26 cellular contexts compared by ENCODE assay signal in the genomic region with DNA sequence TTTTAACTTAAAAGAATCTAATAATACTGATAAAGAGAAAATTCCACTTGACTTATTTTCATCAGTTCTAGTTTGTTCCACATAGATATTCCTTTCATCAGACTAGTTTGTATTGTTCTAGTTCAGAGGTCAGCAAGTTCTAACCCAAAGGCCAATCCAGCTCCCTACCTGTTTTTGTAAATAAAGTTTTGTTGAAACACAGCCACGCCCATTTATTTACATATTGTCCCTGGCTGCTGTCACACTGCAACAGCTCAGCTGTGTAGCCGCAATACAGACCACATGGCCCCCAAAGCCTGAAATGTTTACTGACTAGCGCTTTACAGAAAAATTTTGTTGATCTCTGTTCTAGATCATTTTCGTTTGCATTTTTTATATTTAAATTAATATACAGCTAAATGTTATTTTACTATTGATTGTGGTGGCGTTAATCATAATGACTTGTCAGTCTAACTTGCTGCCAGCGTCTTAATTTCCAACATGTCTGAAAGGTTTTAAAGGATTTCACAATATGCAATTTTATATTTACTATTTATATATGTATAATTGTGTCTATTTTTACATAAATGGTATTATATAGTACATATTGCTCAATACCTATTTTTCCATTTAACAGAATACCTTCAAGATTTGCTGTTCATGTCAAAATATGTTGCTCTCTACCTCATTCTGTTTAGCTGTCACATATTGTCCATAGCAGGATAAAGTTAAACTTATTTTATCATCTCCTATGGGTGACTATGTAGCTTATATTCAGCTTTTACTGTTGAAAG.
DNase-seq lines count a peak whose midpoint lies in the region; ATAC-seq, FAIRE-seq and TF ChIP-seq lines count a peak whose summit lies in the region.
"Had no signal": no experiment of that assay in that cellular context is flagged by ENCODE, and none has a peak within 500 bp of the region (broad histone marks: within the 10 kb centered on the region; RNA-seq: fewer than 3 reads in every experiment).

No MANE protein-coding gene starts in this region.

- no peak overlapping the region for H4K5ac ChIP-seq in IMR-90 (ENCODE audit: low read depth, low read length)

- H3K18ac ChIP-seq in IMR-90 (ENCODE audit: low read depth, low read length) = no peak overlapping the region

- TF ChIP-seq RAD21 in IMR-90 (IDR thresholded peaks at IDR 0.05; ENCODE audit: low read length) = no peak
- no peak for TF ChIP-seq RAD21 in GM12878 (IDR thresholded peaks at IDR 0.05; ENCODE audit: insufficient read depth, low read depth, low read length)

- TF ChIP-seq CTCF in IMR-90 (conservative IDR thresholded peaks at IDR 0.05; ENCODE audit: low read depth, low read length) = no peak
- no peak for TF ChIP-seq CTCF in GM12878 (IDR thresholded peaks at IDR 0.05 in 2 of 3, conservative IDR thresholded peaks at IDR 0.05 in 1 of 3; ENCODE audit: control insufficient read depth in 2 of 3, extremely low read depth in 1 of 3, insufficient read depth in 1 of 3, low read depth in 3 of 3, low read length in 3 of 3)

- H3K4me3 ChIP-seq in IMR-90 (ENCODE audit: insufficient read depth, low read depth, low read length) = no peak overlapping the region
- no peak overlapping the region for H3K4me3 ChIP-seq in GM12878
- no peak overlapping the region for H3K4me3 ChIP-seq in small intestine (ENCODE audit: low read depth in 1 of 2, low read length in 2 of 2)
- H3K4me3 ChIP-seq: BLaER1 had no signal

- in situ Hi-C loops in IMR-90 (cut with MboI; ENCODE audit: low sequenced_read_pairs) = no loop called here
- in situ Hi-C loops in GM12878 (cut with MboI) = no loop called here

- H2BK5ac ChIP-seq in IMR-90 (ENCODE audit: low read depth, low read length, poor library complexity, severe bottlenecking) = no peak overlapping the region

- no peaks in the 10 kb centered on the region for H3K79me1 ChIP-seq in IMR-90 (ENCODE audit: low read depth in 1 of 2, low read length in 2 of 2)

- CTCF ChIA-PET in IMR-90 (lab: Yijun Ruan, JAX) (interaction anchor here (0.7 kb wide), 1 partner anchor 1615 kb away, joined by 3 read pairs; no protein-coding TSS in a partner anchor), GM12878 (lab: Yijun Ruan, JAX) (interaction anchor here (1.6 kb wide), 1 partner anchor 14 kb away, joined by 4 read pairs; no protein-coding TSS in a partner anchor)

- no peak overlapping the region for H3K14ac ChIP-seq in IMR-90 (replicated peaks; ENCODE audit: low read depth, low read length)

- TF ChIP-seq EP300 in GM12878 (IDR thresholded peaks at IDR 0.05; ENCODE audit: borderline replicate concordance in 1 of 2, control insufficient read depth in 1 of 2, low read depth in 2 of 2, low read length in 2 of 2) = no peak

- H3K4me2 ChIP-seq in IMR-90 (ENCODE audit: low read depth, low read length) (no peak overlapping the region), GM12878 (ENCODE audit: control insufficient read depth, insufficient read depth) (no peak overlapping the region)
- H3K4me2 ChIP-seq: BLaER1 had no signal

- BruUV-seq in IMR-90 (replicated peaks; lab: Mats Ljungman, UMichigan) (no TSS peak), GM12878 (replicated peaks; lab: Mats Ljungman, UMichigan) (no TSS peak)

- H3K36me3 ChIP-seq in IMR-90 (ENCODE audit: control insufficient read depth, insufficient read depth, low read length) = no peaks in the 10 kb centered on the region
- H3K36me3 ChIP-seq in GM12878 (ENCODE audit: control insufficient read depth in 2 of 2, insufficient read depth in 2 of 2, low read length in 1 of 2) = no peaks in the 10 kb centered on the region
- H3K36me3 ChIP-seq in small intestine (ENCODE audit: control insufficient read depth in 2 of 2, insufficient read depth in 2 of 2, low read length in 2 of 2) = no peaks in the 10 kb centered on the region
- H3K36me3 ChIP-seq: BE2C, BLaER1 had no signal

- no peak overlapping the region for H2BK120ac ChIP-seq in IMR-90 (ENCODE audit: low read depth, low read length)

- no peak overlapping the region for H2AK5ac ChIP-seq in IMR-90 (ENCODE audit: low read depth, low read length)

- H2AK9ac ChIP-seq in IMR-90 (replicated peaks; ENCODE audit: low read depth, low read length, poor library complexity) = no peak overlapping the region

- ATAC-seq in IMR-90 (ENCODE audit: low read depth) (no peak), GM12878 (no peak), HG02870 (IDR thresholded peaks at IDR 0.05; ENCODE audit: unreplicated experiment) (no peak)

- H4K91ac ChIP-seq in IMR-90 (ENCODE audit: insufficient read depth, low read depth, low read length) = no peak overlapping the region

- no peak for FAIRE-seq in GM12878 (lab: Jason Lieb, UNC)
- FAIRE-seq in small intestine (lab: Jason Lieb, UNC) = peak; percentile 5
- FAIRE-seq: A204.1, GM12891, GM19239 had no signal

- intact Hi-C loops in IMR-90 (cut with micrococcal nuclease) = no loop called here
- intact Hi-C loops in GM12878 (cut with micrococcal nuclease; ENCODE audit: unreplicated experiment) = no loop called here

- H3K27ac ChIP-seq in IMR-90 (ENCODE audit: insufficient read depth, low read length) (no peak overlapping the region), GM12878 (ENCODE audit: control insufficient read depth, insufficient read depth) (no peak overlapping the region), small intestine (ENCODE audit: low read depth in 1 of 2, low read length in 1 of 2) (no peak overlapping the region)
- H3K27ac ChIP-seq: BLaER1 had no signal

- dilution Hi-C loops in IMR-90 (cut with HindIII; ENCODE audit: low sequenced_read_pairs, unreplicated experiment) = no loop called here

- TF ChIP-seq POLR2A in IMR-90 (IDR thresholded peaks at IDR 0.05; ENCODE audit: low read depth, low read length) = no peak
- TF ChIP-seq POLR2A in GM12878 (IDR thresholded peaks at IDR 0.05; ENCODE audit: low read depth, low read length) = no peak

- whole genome bisulfite sequencing in IMR-90 (ENCODE audit: extremely low coverage in 2 of 2, insufficient read length in 1 of 2), 2 experiments = no CpG with 5 or more reads among the region's 6 CpGs
- WGBS in GM12878 (ENCODE audit: insufficient coverage, insufficient replicate concordance, low lambda C conversion rate, missing lambda C conversion rate) = 50% methylated on average over 6 of the region's 6 CpGs
- 77 to 86% (median 80%) methylated on average over 6 of the region's 6 CpGs for WGBS in small intestine, 3 donors

- H2BK15ac ChIP-seq in IMR-90 (ENCODE audit: low read depth, low read length) = no peak overlapping the region

- H3K4ac ChIP-seq in IMR-90 (ENCODE audit: low read depth, low read length) = no peak overlapping the region

- no peaks in the 10 kb centered on the region for H3K9me3 ChIP-seq in IMR-90 (ENCODE audit: control insufficient read depth, insufficient read depth, low read length)
- no peaks in the 10 kb centered on the region for H3K9me3 ChIP-seq in GM12878 (replicated peaks; ENCODE audit: control insufficient read depth, insufficient read depth, low read length)
- no peaks in the 10 kb centered on the region for H3K9me3 ChIP-seq in small intestine (ENCODE audit: control insufficient read depth, low read depth)
- H3K9me3 ChIP-seq: BE2C, BLaER1 had no signal

- no peaks in the 10 kb centered on the region for H4K20me1 ChIP-seq in IMR-90 (ENCODE audit: insufficient read depth, low read length)
- no peaks in the 10 kb centered on the region for H4K20me1 ChIP-seq in GM12878 (ENCODE audit: control insufficient read depth, insufficient read depth)
- H4K20me1 ChIP-seq: BLaER1 had no signal

- no peak overlapping the region for H2BK20ac ChIP-seq in IMR-90 (ENCODE audit: low read depth, low read length)

- no peaks in the 10 kb centered on the region for H3K79me2 ChIP-seq in GM12878 (ENCODE audit: control insufficient read depth, insufficient read depth, low read length)

- no peak overlapping the region for H3K23ac ChIP-seq in IMR-90 (ENCODE audit: low read depth, low read length)

- H2AFZ ChIP-seq in IMR-90 (replicated peaks; ENCODE audit: low read length, poor library complexity) = no peak overlapping the region
- no peak overlapping the region for H2AFZ ChIP-seq in GM12878 (ENCODE audit: control insufficient read depth, low read depth, low read length)

- SMC1A ChIA-PET in GM12878 (lab: Charles Lee; ENCODE audit: uncharacterized antibody, unreplicated experiment) = interaction anchor here (1.7 to 1.8 kb wide), 3 partner anchors 9 to 36 kb away, joined by 3 to 6 read pairs (median 3); no protein-coding TSS in a partner anchor

- H3K56ac ChIP-seq in IMR-90 (ENCODE audit: extremely low read depth, insufficient read depth, low read length) = no peak overlapping the region

- no peaks in the 10 kb centered on the region for H3K9me1 ChIP-seq in IMR-90 (ENCODE audit: insufficient read depth, low read length)

- no peak overlapping the region for H3K9ac ChIP-seq in IMR-90 (ENCODE audit: low read depth, low read length)
- no peak overlapping the region for H3K9ac ChIP-seq in GM12878 (ENCODE audit: control insufficient read depth, insufficient read depth, low read length)
- H3K9ac ChIP-seq: BLaER1 had no signal

- H3K4me1 ChIP-seq in IMR-90 (ENCODE audit: control insufficient read depth, insufficient read depth, low read length) = no peaks in the 10 kb centered on the region
- H3K4me1 ChIP-seq in GM12878 (ENCODE audit: control insufficient read depth, insufficient read depth, low read length) = no peaks in the 10 kb centered on the region
- no peaks in the 10 kb centered on the region for H3K4me1 ChIP-seq in small intestine (ENCODE audit: control insufficient read depth in 2 of 2, insufficient read depth in 1 of 2, low read depth in 1 of 2, low read length in 1 of 2)
- H3K4me1 ChIP-seq: BE2C, BLaER1 had no signal

- RAD21 ChIA-PET in GM12878 (lab: Charles Lee; ENCODE audit: unreplicated experiment) = no interaction called here

- DNase-seq in IMR-90 (no peak), NAMALWA (ENCODE audit: low spot score) (peak; percentile 35), GM12878 (ENCODE audit: low read depth, low spot score) (no peak), small intestine (no peak), cerebellum (ENCODE audit: low spot score) (no peak), pons (ENCODE audit: low spot score) (no peak)
- DNase-seq: 8988T; ACHN; BE2C; C1 segment of cervical spinal cord; CD4-positive, alpha-beta memory T cell; CD4-positive, CD25-positive, alpha-beta regulatory T cell; CD8-positive, alpha-beta memory T cell; COR-L47; DMS 273 treated with DMSO at 0.1 percent for 48 hours; DMS153; DMS53; DMS79; DND-41; EL; GDM1 had no signal

- POLR2A ChIA-PET in IMR-90 (lab: Charles Lee; ENCODE audit: unreplicated experiment) = no interaction called here
- POLR2A ChIA-PET in GM12878 (lab: Charles Lee) = no interaction called here

- H3K27me3 ChIP-seq in IMR-90 (ENCODE audit: control insufficient read depth, insufficient read depth, low read length) (no peaks in the 10 kb centered on the region), GM12878 (replicated peaks in 1 of 2; ENCODE audit: control insufficient read depth in 2 of 2, insufficient read depth in 2 of 2, low read length in 1 of 2) (peaks cover 2 to 3% of the 10 kb centered on the region in 2 experiments; a peak in 1 of 4 replicates), small intestine (ENCODE audit: control insufficient read depth in 2 of 2, insufficient read depth in 2 of 2, low read length in 2 of 2) (no peaks in the 10 kb centered on the region)
- H3K27me3 ChIP-seq: BE2C, BLaER1 had no signal

- H4K8ac ChIP-seq in IMR-90 (ENCODE audit: low read depth in 2 of 2, low read length in 2 of 2) = no peak overlapping the region
